Comparison of ENCODE assay signal across 22 cellular contexts in the genomic region with DNA sequence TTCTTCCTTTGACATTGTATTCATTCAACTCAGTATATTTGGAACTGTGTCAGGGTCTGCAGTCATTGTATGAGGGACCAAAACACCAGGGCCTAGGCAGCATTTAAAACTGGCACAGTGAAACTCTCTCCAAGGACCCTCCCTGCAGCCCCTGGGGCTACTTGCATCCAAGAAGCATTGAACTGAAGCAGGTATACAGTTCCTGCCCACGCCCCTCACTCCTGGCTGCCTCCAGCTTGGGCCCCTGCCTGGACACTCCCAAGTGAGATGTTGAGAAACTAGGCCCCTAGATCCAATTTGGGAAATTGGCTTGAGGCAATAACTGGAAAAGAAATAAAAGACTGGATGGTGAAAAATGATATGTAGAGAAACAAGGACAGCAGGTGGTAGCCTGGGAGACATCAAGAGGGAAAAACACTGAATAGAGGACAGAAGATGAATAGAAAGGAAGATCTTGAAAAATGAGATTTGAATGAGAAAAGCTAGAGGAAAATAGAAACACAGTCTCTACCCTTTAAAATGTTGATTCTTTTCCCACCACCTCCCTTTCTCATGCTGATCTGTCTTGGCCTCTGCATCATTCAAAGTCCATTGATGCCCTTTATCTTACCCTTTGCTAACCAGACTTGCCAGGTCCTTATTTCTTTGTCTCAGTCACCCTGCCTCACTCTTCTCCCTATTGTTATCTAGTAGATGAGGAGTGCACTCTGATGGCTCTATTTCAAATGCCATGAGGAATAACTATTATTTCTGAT.
"Had no signal": no experiment of that assay in that cellular context is flagged by ENCODE, and none has a peak within 500 bp of the region (broad histone marks: within the 10 kb centered on the region; RNA-seq: fewer than 3 reads in every experiment).

No MANE protein-coding gene starts in this region.

- DNase-seq: activated CD4-positive, alpha-beta T cell treated with anti-CD3 and anti-CD28 coated beads, Interleukin-2, amount 10 ng/mL, durations not matched to agents 24 days and 14 days; activated CD8-positive, alpha-beta T cell treated with anti-CD3 and anti-CD28 coated beads for 36 hours; activated naive CD4-positive, alpha-beta T cell; activated naive CD8-positive, alpha-beta T cell treated with anti-CD3 and anti-CD28 coated beads, Interleukin-2, amount 10 ng/mL, durations not matched to agents 7 days and 5 days; activated T-cell treated with anti-CD3 and anti-CD28 coated beads, Interleukin-2, amount 50 U/mL, for 1 hour; amygdala; foreskin fibroblast; glutamatergic neuron; hippocampal formation; islet precursor cell; natural killer cell; occipital lobe; retina; stimulated activated CD8-positive, alpha-beta memory T cell treated with anti-CD3 and anti-CD28 coated beads, Interleukin-4, amount 100 ng/mL, for 48 hours; stimulated activated naive CD4-positive, alpha-beta T cell; T1000; upper lobe of right lung had no signal

- H3K4me3 Mint-ChIP-seq: activated CD4-positive, alpha-beta T cell treated with anti-CD3 and anti-CD28 coated beads, Interleukin-2, amount 10 ng/mL, durations not matched to agents 24 days and 14 days; activated CD8-positive, alpha-beta T cell treated with anti-CD3 and anti-CD28 coated beads for 36 hours; activated naive CD8-positive, alpha-beta T cell treated with anti-CD3 and anti-CD28 coated beads, Interleukin-2, amount 10 ng/mL, durations not matched to agents 7 days and 5 days; activated T-helper 17 cell treated with anti-CD3 and anti-CD28 coated beads, Interleukin-2, amount 50 U/mL, for 72 hours; natural killer cell had no signal

- H3K4me1 ChIP-seq: upper lobe of right lung had no signal

- H3K4me3 ChIP-seq: cardiac muscle cell, lung, upper lobe of right lung had no signal

- H3K36me3 Mint-ChIP-seq: activated naive CD8-positive, alpha-beta T cell treated with anti-CD3 and anti-CD28 coated beads, Interleukin-2, amount 10 ng/mL, durations not matched to agents 7 days and 5 days; natural killer cell had no signal

- ATAC-seq: activated CD8-positive, alpha-beta T cell treated with anti-CD3 and anti-CD28 coated beads for 36 hours; activated T-helper 17 cell treated with anti-CD3 and anti-CD28 coated beads, Interleukin-2, amount 50 U/mL, for 72 hours; left lobe of liver; natural killer cell; upper lobe of right lung had no signal

- H3K36me3 ChIP-seq: cardiac muscle cell, upper lobe of right lung had no signal

- H3K27ac ChIP-seq: cardiac muscle cell, epithelial cell of prostate, upper lobe of right lung had no signal

- H3K9me3 Mint-ChIP-seq: activated CD4-positive, alpha-beta T cell treated with anti-CD3 and anti-CD28 coated beads, Interleukin-2, amount 10 ng/mL, durations not matched to agents 24 days and 14 days had no signal

- H3K27ac Mint-ChIP-seq: activated CD4-positive, alpha-beta T cell treated with anti-CD3 and anti-CD28 coated beads, Interleukin-2, amount 10 ng/mL, durations not matched to agents 24 days and 14 days; activated CD8-positive, alpha-beta T cell treated with anti-CD3 and anti-CD28 coated beads for 36 hours; activated naive CD8-positive, alpha-beta T cell treated with anti-CD3 and anti-CD28 coated beads, Interleukin-2, amount 10 ng/mL, durations not matched to agents 7 days and 5 days; activated T-helper 17 cell treated with anti-CD3 and anti-CD28 coated beads, Interleukin-2, amount 50 U/mL, for 72 hours; natural killer cell had no signal

- H3K9me3 ChIP-seq: upper lobe of right lung had no signal

- H3K4me1 Mint-ChIP-seq: activated CD4-positive, alpha-beta T cell treated with anti-CD3 and anti-CD28 coated beads, Interleukin-2, amount 10 ng/mL, durations not matched to agents 24 days and 14 days; activated naive CD8-positive, alpha-beta T cell treated with anti-CD3 and anti-CD28 coated beads, Interleukin-2, amount 10 ng/mL, durations not matched to agents 7 days and 5 days; activated T-helper 17 cell treated with anti-CD3 and anti-CD28 coated beads, Interleukin-2, amount 50 U/mL, for 72 hours; natural killer cell had no signal

- H3K27me3 ChIP-seq: cardiac muscle cell, upper lobe of right lung had no signal

- H3K27me3 Mint-ChIP-seq: activated CD4-positive, alpha-beta T cell treated with anti-CD3 and anti-CD28 coated beads, Interleukin-2, amount 10 ng/mL, durations not matched to agents 24 days and 14 days; activated CD8-positive, alpha-beta T cell treated with anti-CD3 and anti-CD28 coated beads for 36 hours; activated naive CD8-positive, alpha-beta T cell treated with anti-CD3 and anti-CD28 coated beads, Interleukin-2, amount 10 ng/mL, durations not matched to agents 7 days and 5 days; activated T-helper 17 cell treated with anti-CD3 and anti-CD28 coated beads, Interleukin-2, amount 50 U/mL, for 72 hours had no signal
